In genomic region chr10:8225232-8225631, GRCh38 we compare ENCODE assay signal across 13 cellular contexts.
DNase-seq lines count a peak whose midpoint lies in the region; ATAC-seq and TF ChIP-seq lines count a peak whose summit lies in the region.
"Had no signal": no experiment of that assay in that cellular context is flagged by ENCODE, and none has a peak within 500 bp of the region (broad histone marks: within the 10 kb centered on the region; RNA-seq: fewer than 3 reads in every experiment).

No MANE protein-coding gene starts in this region.

- POLR2A ChIA-PET in SK-N-SH (lab: Yijun Ruan, JAX): interaction anchor here (1.0 kb wide), 1 partner anchor 108 kb away, joined by 4 read pairs; no protein-coding TSS in a partner anchor

- H3K36me3 Mint-ChIP-seq in T-helper 2 cell treated with Interferon-gamma antibody and Interleukin-4, amounts not matched to agents 5 μg/mL and 100 μg/mL, for 36 hours (ENCODE audit: low read depth): no peaks in the 10 kb centered on the region
- no peaks in the 10 kb centered on the region for H3K36me3 Mint-ChIP-seq in GM23338 (ENCODE audit: low read depth)

- CTCF ChIA-PET in SK-N-SH (lab: Yijun Ruan, JAX) (interaction anchor here (1.1 to 1.3 kb wide), 3 partner anchors 14 to 108 kb away, joined by 4 read pairs; no protein-coding TSS in a partner anchor), mammary epithelial cell (lab: Charles Lee; ENCODE audit: low non-redundant PET) (no interaction called here)

- no peak for DNase-seq in T-helper 2 cell treated with Interferon-gamma antibody and Interleukin-4, amounts not matched to agents 5 μg/mL and 100 μg/mL, for 36 hours (ENCODE audit: low spot score)
- no peak for DNase-seq in T-helper 2 cell
- DNase-seq in GM23338 (ENCODE audit: low spot score): no peak
- DNase-seq in SK-N-SH: peak; percentile 39
- DNase-seq in mammary epithelial cell: peak; percentile 3
- DNase-seq in UCSD-AML1 (lab: John Stamatoyannopoulos, UW; ENCODE audit: unreplicated experiment): no peak
- DNase-seq in NCI-H2029 (lab: John Stamatoyannopoulos, UW): no peak
- no peak for DNase-seq in 8988T
- DNase-seq: Caco-2; CD4-positive, alpha-beta T cell; GOT3 had no signal

- dilution Hi-C loops in mammary epithelial cell (cut with HindIII; ENCODE audit: low sequenced_read_pairs): no loop called here

- H3K27ac ChIP-seq in GM23338 (ENCODE audit: low read depth) (no peak overlapping the region), SK-N-SH (ENCODE audit: low read depth in 2 of 2, low read length in 1 of 2) (no peak overlapping the region; a peak in 1 of 4 replicates), mammary epithelial cell (ENCODE audit: insufficient read depth, low read depth, low read length) (no peak overlapping the region)
- H3K27ac ChIP-seq: C4-2B had no signal

- H3K9me2 ChIP-seq in GM23338 (ENCODE audit: insufficient read depth) (no peaks in the 10 kb centered on the region), SK-N-SH (no peaks in the 10 kb centered on the region)

- no peaks in the 10 kb centered on the region for H3K9me3 Mint-ChIP-seq in T-helper 2 cell treated with Interferon-gamma antibody and Interleukin-4, amounts not matched to agents 5 μg/mL and 100 μg/mL, for 36 hours
- no peaks in the 10 kb centered on the region for H3K9me3 Mint-ChIP-seq in GM23338
- H3K9me3 Mint-ChIP-seq: CD4-positive, alpha-beta T cell had no signal

- WGBS in SK-N-SH (ENCODE audit: low lambda C conversion rate): 21% methylated on average over 3 of the region's 3 CpGs
- 6% methylated on average over 3 of the region's 3 CpGs for WGBS in mammary epithelial cell (ENCODE audit: low coverage, missing lambda C conversion rate)

- no TSS peak for BruUV-seq in mammary epithelial cell (replicated peaks; lab: Mats Ljungman, UMichigan)

- peaks cover 30% of the 10 kb centered on the region for H3K4me1 Mint-ChIP-seq in T-helper 2 cell treated with Interferon-gamma antibody and Interleukin-4, amounts not matched to agents 5 μg/mL and 100 μg/mL, for 36 hours (ENCODE audit: low read depth)
- H3K4me1 Mint-ChIP-seq in GM23338: no peaks in the 10 kb centered on the region

- peak overlapping the region; percentile 45 for H3K27ac Mint-ChIP-seq in T-helper 2 cell treated with Interferon-gamma antibody and Interleukin-4, amounts not matched to agents 5 μg/mL and 100 μg/mL, for 36 hours
- H3K27ac Mint-ChIP-seq in GM23338: no peak overlapping the region
- H3K27ac Mint-ChIP-seq: CD4-positive, alpha-beta T cell had no signal

- TF ChIP-seq EP300 in SK-N-SH (IDR thresholded peaks at IDR 0.05; ENCODE audit: borderline replicate concordance in 1 of 2, low read depth in 1 of 2, low read length in 1 of 2): peak in 1 of 2 experiments; percentile 18; a peak in 1 of 4 replicates

- H3K4me1 ChIP-seq in GM23338 (ENCODE audit: insufficient read depth) (no peaks in the 10 kb centered on the region), SK-N-SH (ENCODE audit: control insufficient read depth in 1 of 2, insufficient read depth in 2 of 2, low read depth in 1 of 2, low read length in 1 of 2) (peaks cover 0 to 16% of the 10 kb centered on the region in 2 experiments; a peak in 1 of 4 replicates), mammary epithelial cell (ENCODE audit: insufficient read depth, low read length) (peaks cover 5% of the 10 kb centered on the region)
- H3K4me1 ChIP-seq: Caco-2, HAP-1 had no signal

- in situ Hi-C loops in mammary epithelial cell (cut with MboI; ENCODE audit: low sequenced_read_pairs in 2 of 2): no loop called here

- H3K9me3 ChIP-seq in SK-N-SH: no peaks in the 10 kb centered on the region
- H3K9me3 ChIP-seq in mammary epithelial cell (replicated peaks; ENCODE audit: insufficient read depth, low read length): no peaks in the 10 kb centered on the region
- H3K9me3 ChIP-seq: Caco-2, HAP-1 had no signal

- ATAC-seq in GM23338: no peak

- H3K4me2 ChIP-seq in GM23338 (no peak overlapping the region), SK-N-SH (no peak overlapping the region), mammary epithelial cell (ENCODE audit: insufficient read depth, low read depth, low read length) (no peak overlapping the region)

- H3K36me3 ChIP-seq in GM23338 (ENCODE audit: insufficient read depth): no peaks in the 10 kb centered on the region
- no peaks in the 10 kb centered on the region for H3K36me3 ChIP-seq in SK-N-SH (replicated peaks in 1 of 2; ENCODE audit: control insufficient read depth in 1 of 2, insufficient read depth in 2 of 2, low read length in 1 of 2)
- H3K36me3 ChIP-seq in mammary epithelial cell (ENCODE audit: insufficient read depth, low read length): no peaks in the 10 kb centered on the region
- H3K36me3 ChIP-seq: HAP-1 had no signal

- H3K27me3 Mint-ChIP-seq in T-helper 2 cell treated with Interferon-gamma antibody and Interleukin-4, amounts not matched to agents 5 μg/mL and 100 μg/mL, for 36 hours (ENCODE audit: low read depth): no peaks in the 10 kb centered on the region
- peaks cover 4% of the 10 kb centered on the region for H3K27me3 Mint-ChIP-seq in GM23338 (ENCODE audit: insufficient read depth, low read depth, poor library complexity)
- H3K27me3 Mint-ChIP-seq: CD4-positive, alpha-beta T cell had no signal

- intact Hi-C loops in mammary epithelial cell (cut with micrococcal nuclease): no loop called here

- TF ChIP-seq RAD21 in SK-N-SH (IDR thresholded peaks at IDR 0.05; ENCODE audit: low read length): 0 out of 2 replicates have a peak, but pooled peaks have one; percentile 28

- TF ChIP-seq CTCF in GM23338 (conservative IDR thresholded peaks at IDR 0.05; ENCODE audit: low read depth in 2 of 2) (no peak), SK-N-SH (IDR thresholded peaks at IDR 0.05) (no peak), mammary epithelial cell (conservative IDR thresholded peaks at IDR 0.05 in 1 of 2, IDR thresholded peaks at IDR 0.05 in 1 of 2; ENCODE audit: extremely low read depth in 1 of 2, insufficient read depth in 1 of 2, low read depth in 1 of 2, low read length in 2 of 2) (no peak)

- H3K9ac ChIP-seq in SK-N-SH (no peak overlapping the region), mammary epithelial cell (ENCODE audit: insufficient read depth, low read length) (no peak overlapping the region)

- H3K4me3 ChIP-seq in GM23338 (no peak overlapping the region), SK-N-SH (ENCODE audit: low read depth in 2 of 2, low read length in 1 of 2) (no peak overlapping the region), mammary epithelial cell (replicated peaks in 1 of 3; ENCODE audit: insufficient read depth in 1 of 3, low read depth in 2 of 3, low read length in 3 of 3) (no peak overlapping the region)
- H3K4me3 ChIP-seq: HAP-1 had no signal

- no peaks in the 10 kb centered on the region for H3K27me3 ChIP-seq in GM23338 (ENCODE audit: insufficient read depth)
- no peaks in the 10 kb centered on the region; the same call in 1 of the 2 replicates for H3K27me3 ChIP-seq in SK-N-SH (ENCODE audit: insufficient read depth)
- H3K27me3 ChIP-seq in mammary epithelial cell (ENCODE audit: insufficient read depth, low read length): no peaks in the 10 kb centered on the region

- no peaks in the 10 kb centered on the region for H3F3A ChIP-seq in GM23338 (replicated peaks; ENCODE audit: low read depth)
- H3F3A ChIP-seq in SK-N-SH (replicated peaks; ENCODE audit: insufficient read depth): no peaks in the 10 kb centered on the region

- no peak overlapping the region for H3K4me3 Mint-ChIP-seq in T-helper 2 cell treated with Interferon-gamma antibody and Interleukin-4, amounts not matched to agents 5 μg/mL and 100 μg/mL, for 36 hours
- no peak overlapping the region for H3K4me3 Mint-ChIP-seq in GM23338
- H3K4me3 Mint-ChIP-seq: CD4-positive, alpha-beta T cell had no signal

- H3K79me2 ChIP-seq in GM23338 (replicated peaks; ENCODE audit: insufficient read depth) (no peaks in the 10 kb centered on the region), SK-N-SH (ENCODE audit: insufficient read depth) (no peaks in the 10 kb centered on the region), mammary epithelial cell (ENCODE audit: insufficient read depth, low read length) (no peaks in the 10 kb centered on the region)

- H4K20me1 ChIP-seq in GM23338 (replicated peaks; ENCODE audit: insufficient read depth) (no peaks in the 10 kb centered on the region), SK-N-SH (ENCODE audit: insufficient read depth) (no peaks in the 10 kb centered on the region), mammary epithelial cell (ENCODE audit: insufficient read depth, low read length) (no peaks in the 10 kb centered on the region)

- H2AFZ ChIP-seq in GM23338 (0 out of 2 replicates have a peak overlapping the region, but pooled peaks have one; percentile 23), SK-N-SH (ENCODE audit: low read depth) (no peak overlapping the region), mammary epithelial cell (ENCODE audit: low read depth, low read length) (no peak overlapping the region)

TF ChIP-seq in GM23338, 12 proteins besides CTCF, POLR2A, EP300 and RAD21 (continues in another document):
- no peak for TF ChIP-seq EZH2phosphoT487 (IDR thresholded peaks at IDR 0.05; ENCODE audit: unreplicated experiment)
- TF ChIP-seq ZNF114 (CRISPR knock-in tag; IDR thresholded peaks at IDR 0.05): no peak
- no peak for TF ChIP-seq ETS1 (IDR thresholded peaks at IDR 0.05)

TF ChIP-seq in SK-N-SH, 30 proteins besides CTCF, POLR2A, EP300 and RAD21 (continues in another document):
- TF ChIP-seq MXI1 (IDR thresholded peaks at IDR 0.05; ENCODE audit: low read depth, low read length) (no peak), USF1 (IDR thresholded peaks at IDR 0.05; ENCODE audit: borderline replicate concordance, low read depth) (no peak), MAX (IDR thresholded peaks at IDR 0.05; ENCODE audit: low read depth) (no peak), RCOR1 (IDR thresholded peaks at IDR 0.05; ENCODE audit: low read length) (0 out of 2 replicates have a peak, but pooled peaks have one; percentile 24), RXRA (IDR thresholded peaks at IDR 0.05; ENCODE audit: borderline replicate concordance, low read depth) (no peak), POLR2AphosphoS5 (IDR thresholded peaks at IDR 0.05; ENCODE audit: low read depth, low read length) (no peak), TAF1 (IDR thresholded peaks at IDR 0.05; ENCODE audit: borderline replicate concordance, low read depth, low read length) (no peak), MEF2A (IDR thresholded peaks at IDR 0.05; ENCODE audit: borderline replicate concordance, low read depth) (no peak)

Comparison
In these comparisons a context has a peak if more than half of its experiments do, and no peak if none do; other contexts are left out.
1. DNase-seq: peak in SK-N-SH (single experiment) and mammary epithelial cell (single experiment); none in T-helper 2 cell treated with Interferon-gamma antibody and Interleukin-4, amounts not matched to agents 5 μg/mL and 100 μg/mL, for 36 hours (single experiment), T-helper 2 cell (0 of 5), GM23338 (single experiment), UCSD-AML1 (single experiment), NCI-H2029 (single experiment) and 8988T (single experiment).